Comparison of ENCODE assay signal across 16 cellular contexts in genomic region chr4:167555338-167556022, GRCh38.
A peak's percentile ranks its signal among the peaks of the same experiment; 100 is the strongest.
DNase-seq lines count a peak whose midpoint lies in the region; ATAC-seq lines count a peak whose summit lies in the region.
"Had no signal": no experiment of that assay in that cellular context is flagged by ENCODE, and none has a peak within 500 bp of the region (broad histone marks: within the 10 kb centered on the region; RNA-seq: fewer than 3 reads in every experiment).

No MANE protein-coding gene starts in this region.

- peak; percentile 26 for DNase-seq in DMS53 treated with DMSO at 0.1 percent for 48 hours (lab: John Stamatoyannopoulos, UW; ENCODE audit: unreplicated experiment)
- peak; percentile 1 for DNase-seq in HT-29 (ENCODE audit: low spot score)
- no peak for DNase-seq in SW 1271 (lab: John Stamatoyannopoulos, UW)
- DNase-seq in ACHN = no peak
- no peak for DNase-seq in NCI-H345 (lab: John Stamatoyannopoulos, UW)
- DNase-seq: activated CD4-positive, alpha-beta T cell treated with anti-CD3 and anti-CD28 coated beads, Interleukin-2, amount 50 U/mL, for 48 hours; activated effector memory CD4-positive, alpha-beta T cell treated with anti-CD3 and anti-CD28 coated beads, Interleukin-2, amount 50 U/mL, for 16 hours; endodermal cell; naive B cell; retina; stimulated activated CD4-positive, alpha-beta T cell treated with anti-CD3 and anti-CD28 coated beads, Interleukin-4, amount 100 ng/mL, for 1 hour; stimulated activated naive B cell treated with anti-CD40 and anti-IgM and Interleukin-4, amounts not matched to agents 10 μg/mL and 1 μg/mL and 100 μg/mL, for 72 hours had no signal

- in situ Hi-C loops in ACHN (cut with HindIII; ENCODE audit: low pct_ligation_motif_present, low pct_unique_long_range_greater_than_20kb, low sequenced_read_pairs) = no loop called here

- ATAC-seq in GM19468 (IDR thresholded peaks at IDR 0.05; ENCODE audit: extremely low read depth, unreplicated experiment) = peak; percentile 76
- ATAC-seq in HG03025 (IDR thresholded peaks at IDR 0.05; ENCODE audit: low FRiP score, unreplicated experiment) = peak; percentile 53
- ATAC-seq in HG03469 (IDR thresholded peaks at IDR 0.05; ENCODE audit: unreplicated experiment) = no peak
- ATAC-seq: Panc1; stimulated activated naive B cell treated with anti-CD40 and anti-IgM and Interleukin-4, amounts not matched to agents 10 μg/mL and 1 μg/mL and 100 μg/mL, for 72 hours had no signal

Comparison
In these comparisons a context has a peak if more than half of its experiments do, and no peak if none do; other contexts are left out.
1. DNase-seq: peak in DMS53 treated with DMSO at 0.1 percent for 48 hours (single experiment) and HT-29 (single experiment); none in SW 1271 (0 of 2), ACHN (single experiment) and NCI-H345 (single experiment).